ENCODE assay signal across 1 cellular context in genomic region chr1:65039508-65039907, GRCh38.
TF ChIP-seq lines count a peak whose summit lies in the region.

No MANE protein-coding gene starts in this region.

TF ChIP-seq in K562, 482 proteins besides CTCF, POLR2A, EP300 and RAD21:
- TF ChIP-seq HES1 (IDR thresholded peaks at IDR 0.05; ENCODE audit: low read depth) = no peak
- TF ChIP-seq C11orf30 (IDR thresholded peaks at IDR 0.05; ENCODE audit: low read depth) = peak; percentile 61; the same call in 1 of the 2 replicates
- TF ChIP-seq, protein P1, sequence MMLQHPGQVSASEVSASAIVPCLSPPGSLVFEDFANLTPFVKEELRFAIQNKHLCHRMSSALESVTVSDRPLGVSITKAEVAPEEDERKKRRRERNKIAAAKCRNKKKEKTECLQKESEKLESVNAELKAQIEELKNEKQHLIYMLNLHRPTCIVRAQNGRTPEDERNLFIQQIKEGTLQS (IDR thresholded peaks at IDR 0.05) = peak; percentile 30; the same call in 1 of the 2 replicates
- TF ChIP-seq, protein P1 (CRISPR knock-in tag; conservative IDR thresholded peaks at IDR 0.05) = no peak
- TF ChIP-seq USF2 (CRISPR knock-in tag; IDR thresholded peaks at IDR 0.05) = no peak
- TF ChIP-seq ATF7 (IDR thresholded peaks at IDR 0.05) = peak; percentile 35; the same call in 1 of the 2 replicates
- TF ChIP-seq MAFG (tag; conservative IDR thresholded peaks at IDR 0.05) = peak; percentile 50; the same call in 1 of the 2 replicates
- TF ChIP-seq NFE2 (IDR thresholded peaks at IDR 0.05; ENCODE audit: low read depth) = peak; percentile 62
- peak; percentile 27; the same call in 1 of the 2 replicates for TF ChIP-seq FOSL1 (tag; conservative IDR thresholded peaks at IDR 0.05)
